ENCODE assay signal across 34 cellular contexts in the genomic region with DNA sequence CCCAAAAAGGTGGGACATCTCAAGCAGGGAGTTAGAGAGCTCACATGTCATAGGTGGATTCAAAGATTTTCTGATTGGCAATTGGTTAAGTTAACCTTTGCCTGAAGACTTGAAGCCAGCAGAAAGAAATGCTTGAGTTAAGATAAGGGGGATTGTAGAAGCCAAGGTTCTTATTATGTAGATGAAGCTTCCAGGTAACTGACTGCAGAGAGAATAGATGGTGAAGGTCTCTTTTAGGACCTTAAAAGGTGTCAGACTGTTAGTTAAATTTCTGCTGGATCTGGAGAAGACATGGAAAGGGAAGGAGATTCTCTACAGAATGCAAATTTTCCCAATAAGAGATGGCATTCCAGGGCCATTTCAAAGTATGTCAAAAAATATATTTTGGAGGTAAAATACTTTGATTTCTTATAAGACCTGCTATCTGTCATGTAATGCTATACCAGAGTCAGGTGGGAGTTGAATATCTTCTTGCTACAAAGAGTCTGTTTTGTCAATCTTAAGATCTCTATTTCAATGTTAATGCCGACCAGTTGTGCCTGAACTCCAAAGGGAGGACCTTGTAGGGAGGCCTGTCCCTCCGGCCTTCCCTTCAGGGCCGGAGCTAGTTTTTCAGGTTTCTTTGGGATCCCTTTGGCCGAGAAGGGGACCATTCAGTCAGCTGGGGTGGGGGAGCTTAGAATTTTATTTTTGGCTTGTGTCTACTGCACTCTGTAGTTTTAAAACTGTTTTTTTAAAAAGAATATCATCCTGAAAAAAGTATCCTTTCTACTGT.
"Had no signal": no experiment of that assay in that cellular context is flagged by ENCODE, and none has a peak within 500 bp of the region (broad histone marks: within the 10 kb centered on the region; RNA-seq: fewer than 3 reads in every experiment).

No MANE protein-coding gene starts in this region.

- H3K4me2 ChIP-seq: SK-N-SH had no signal

- DNase-seq: activated CD4-positive, alpha-beta T cell treated with anti-CD3 and anti-CD28 coated beads for 1 hour; activated CD4-positive, alpha-beta T cell treated with anti-CD3 and anti-CD28 coated beads, Interleukin-2, amount 10 ng/mL, durations not matched to agents 7 days and 5 days; activated CD4-positive, alpha-beta T cell treated with anti-CD3 and anti-CD28 coated beads, Interleukin-2, amount 50 U/mL, for 48 hours; activated CD4-positive, CD25-positive, alpha-beta regulatory T cell; activated CD8-positive, alpha-beta memory T cell treated with anti-CD3 and anti-CD28 coated beads, Interleukin-2, amount 50 U/mL, for 4 hours; activated CD8-positive, alpha-beta T cell treated with anti-CD3 and anti-CD28 coated beads, Interleukin-2, amount 10 ng/mL, durations not matched to agents 7 days and 5 days; activated gamma-delta T cell treated with Interleukin-2 at 50 U/mL for 16 hours; activated naive CD4-positive, alpha-beta T cell treated with anti-CD3 and anti-CD28 coated beads, Interleukin-2, amount 10 ng/mL, durations not matched to agents 7 days and 5 days; activated naive CD8-positive, alpha-beta T cell treated with anti-CD3 and anti-CD28 coated beads for 36 hours; activated T-cell treated with anti-CD3 and anti-CD28 coated beads for 4 hours; activated T-cell treated with anti-CD3 and anti-CD28 coated beads, Interleukin-2, amount 50 U/mL, for 4 hours; amniotic stem cell; aorta; brain microvascular endothelial cell; central memory CD4-positive, alpha-beta T cell; Karpas-422; NCI-H1105; NCI-H1417 treated with DMSO at 0.1 percent for 48 hours; NCI-H1694; NCI-H1930; NCI-H2081 treated with DMSO at 0.1 percent for 48 hours; NCI-H226; NCI-H446 treated with DMSO at 0.1 percent for 48 hours; NCI-H524; NCI-H69; NCI-H82; SHP77 treated with DMSO at 0.1 percent for 48 hours; T-helper 2 cell; T-helper 9 cell had no signal

- ATAC-seq: activated CD8-positive, alpha-beta T cell treated with anti-CD3 and anti-CD28 coated beads, Interleukin-2, amount 10 ng/mL, durations not matched to agents 7 days and 5 days; activated T-cell treated with anti-CD3 and anti-CD28 coated beads, Interleukin-2, amount 50 U/mL, for 4 hours; Panc1 had no signal

- H3K9me3 Mint-ChIP-seq: activated CD4-positive, alpha-beta T cell treated with anti-CD3 and anti-CD28 coated beads, Interleukin-2, amount 10 ng/mL, durations not matched to agents 7 days and 5 days; activated naive CD4-positive, alpha-beta T cell treated with anti-CD3 and anti-CD28 coated beads, Interleukin-2, amount 10 ng/mL, durations not matched to agents 7 days and 5 days; activated naive CD8-positive, alpha-beta T cell treated with anti-CD3 and anti-CD28 coated beads for 36 hours; activated T-cell treated with anti-CD3 and anti-CD28 coated beads, Interleukin-2, amount 50 U/mL, for 4 hours; activated T-helper 1 cell treated with anti-CD3 and anti-CD28 coated beads, Interleukin-12 subunit alpha, Interleukin-12 subunit beta, Interleukin-2, Interleukin-4 antibody, amounts not matched to agents 30 ng/mL and 10 ng/mL and 1 ng/mL, durations not matched to agents 14 hours and 24 hours and 36 hours had no signal

- H3K4me3 Mint-ChIP-seq: activated CD4-positive, alpha-beta T cell treated with anti-CD3 and anti-CD28 coated beads, Interleukin-2, amount 10 ng/mL, durations not matched to agents 7 days and 5 days; activated CD8-positive, alpha-beta T cell treated with anti-CD3 and anti-CD28 coated beads, Interleukin-2, amount 10 ng/mL, durations not matched to agents 7 days and 5 days; activated naive CD4-positive, alpha-beta T cell treated with anti-CD3 and anti-CD28 coated beads, Interleukin-2, amount 10 ng/mL, durations not matched to agents 7 days and 5 days; activated naive CD8-positive, alpha-beta T cell treated with anti-CD3 and anti-CD28 coated beads for 36 hours; activated T-cell treated with anti-CD3 and anti-CD28 coated beads, Interleukin-2, amount 50 U/mL, for 4 hours; activated T-helper 1 cell treated with anti-CD3 and anti-CD28 coated beads, Interleukin-12 subunit alpha, Interleukin-12 subunit beta, Interleukin-2, Interleukin-4 antibody, amounts not matched to agents 30 ng/mL and 10 ng/mL and 1 ng/mL, durations not matched to agents 14 hours and 24 hours and 36 hours had no signal

- H3K9ac ChIP-seq: SK-N-SH had no signal

- H3K4me3 ChIP-seq: SJSA1 had no signal

- H3K4me1 ChIP-seq: SJSA1 had no signal

- H3K27ac Mint-ChIP-seq: activated CD4-positive, alpha-beta T cell treated with anti-CD3 and anti-CD28 coated beads, Interleukin-2, amount 10 ng/mL, durations not matched to agents 7 days and 5 days; activated CD8-positive, alpha-beta T cell treated with anti-CD3 and anti-CD28 coated beads, Interleukin-2, amount 10 ng/mL, durations not matched to agents 7 days and 5 days; activated naive CD4-positive, alpha-beta T cell treated with anti-CD3 and anti-CD28 coated beads, Interleukin-2, amount 10 ng/mL, durations not matched to agents 7 days and 5 days; activated naive CD8-positive, alpha-beta T cell treated with anti-CD3 and anti-CD28 coated beads for 36 hours; activated T-helper 1 cell treated with anti-CD3 and anti-CD28 coated beads, Interleukin-12 subunit alpha, Interleukin-12 subunit beta, Interleukin-2, Interleukin-4 antibody, amounts not matched to agents 30 ng/mL and 10 ng/mL and 1 ng/mL, durations not matched to agents 14 hours and 24 hours and 36 hours had no signal

- H3K36me3 ChIP-seq: brain microvascular endothelial cell, SJSA1 had no signal

- H3K9me2 ChIP-seq: SK-N-SH had no signal

- H3K27me3 ChIP-seq: brain microvascular endothelial cell, SJSA1 had no signal

- H3K27me3 Mint-ChIP-seq: activated CD4-positive, alpha-beta T cell treated with anti-CD3 and anti-CD28 coated beads, Interleukin-2, amount 10 ng/mL, durations not matched to agents 7 days and 5 days; activated naive CD4-positive, alpha-beta T cell treated with anti-CD3 and anti-CD28 coated beads, Interleukin-2, amount 10 ng/mL, durations not matched to agents 7 days and 5 days; activated naive CD8-positive, alpha-beta T cell treated with anti-CD3 and anti-CD28 coated beads for 36 hours had no signal

- H3K4me1 Mint-ChIP-seq: activated CD4-positive, alpha-beta T cell treated with anti-CD3 and anti-CD28 coated beads, Interleukin-2, amount 10 ng/mL, durations not matched to agents 7 days and 5 days; activated naive CD4-positive, alpha-beta T cell treated with anti-CD3 and anti-CD28 coated beads, Interleukin-2, amount 10 ng/mL, durations not matched to agents 7 days and 5 days; activated naive CD8-positive, alpha-beta T cell treated with anti-CD3 and anti-CD28 coated beads for 36 hours had no signal

- H3K27ac ChIP-seq: brain microvascular endothelial cell, SJSA1, VCaP had no signal
